Comparison of ENCODE assay signal across 8 cellular contexts in the genomic region with DNA sequence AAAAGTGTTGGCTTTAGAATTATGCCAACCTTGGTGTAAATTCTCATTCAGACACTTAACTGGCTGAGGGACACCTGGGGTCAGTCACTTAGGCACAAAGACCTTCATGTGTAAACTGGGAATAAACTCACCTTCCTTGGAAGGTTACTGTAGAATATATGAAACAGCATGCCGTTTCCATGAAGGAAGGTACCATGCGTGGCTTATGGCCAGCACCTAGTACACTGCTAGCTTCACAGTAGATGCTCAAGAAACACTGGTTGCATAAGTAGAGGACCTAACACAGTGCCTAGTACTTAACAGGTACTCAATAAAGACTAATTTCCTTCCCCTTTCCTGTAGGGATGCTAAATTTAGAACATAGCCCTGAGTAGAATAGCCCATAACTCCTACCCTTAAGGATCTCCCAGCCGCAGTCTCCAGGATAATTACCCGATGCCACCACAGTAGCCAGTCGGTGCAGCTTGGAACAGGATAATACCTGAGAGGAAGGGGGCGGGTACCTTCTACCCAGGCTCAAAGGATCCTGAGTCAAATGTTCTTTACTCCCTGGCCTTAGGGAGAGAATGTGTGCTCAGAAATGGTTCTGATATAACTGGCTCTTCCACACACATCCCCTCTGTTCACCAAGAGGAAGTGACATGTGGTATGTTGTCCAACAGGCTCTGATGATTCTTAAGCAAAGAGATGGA. TPM values are rescaled to one million over a fixed set of nuclear protein-coding genes. Genes with fewer than 3 reads are reported as not detected.
DNase-seq lines count a peak whose midpoint lies in the region; ATAC-seq and TF ChIP-seq lines count a peak whose summit lies in the region.

No MANE protein-coding gene starts in this region.

- H3K9me3 ChIP-seq in iPS-15b (ENCODE audit: control insufficient read depth, insufficient read depth, low read length), result no peaks in the 10 kb centered on the region
- H3K9me3 ChIP-seq in subcutaneous abdominal adipose tissue (ENCODE audit: control insufficient read depth in 5 of 5, low read length in 5 of 5), result no peaks in the 10 kb centered on the region

- H3K36me3 ChIP-seq in iPS-15b (ENCODE audit: control insufficient read depth, insufficient read depth, low read length) (peaks cover 8% of the 10 kb centered on the region), subcutaneous abdominal adipose tissue (ENCODE audit: control insufficient read depth in 5 of 5, insufficient read depth in 5 of 5, low read length in 5 of 5) (peaks cover 2 to 37% (median 6%) of the 10 kb centered on the region in 5 donors)

- H3K4me3 ChIP-seq in iPS-15b (ENCODE audit: low read depth, low read length) (peak overlapping the region; percentile 72), subcutaneous abdominal adipose tissue (ENCODE audit: low read depth in 1 of 5, low read length in 5 of 5) (peak overlapping the region; percentile 73 to 95 (median 84))

- no peaks in the 10 kb centered on the region for H3K9me3 Mint-ChIP-seq in activated B cell treated with CpG ODN at 0.5 μM for 24 hours

- no peaks in the 10 kb centered on the region for H3K27me3 Mint-ChIP-seq in activated B cell treated with CpG ODN at 0.5 μM for 24 hours

- peaks cover 77% of the 10 kb centered on the region for H3K4me1 Mint-ChIP-seq in activated B cell treated with CpG ODN at 0.5 μM for 24 hours

- H3K4me3 Mint-ChIP-seq in activated B cell treated with CpG ODN at 0.5 μM for 24 hours, result peak overlapping the region; percentile 95

- H3K4me1 ChIP-seq in iPS-15b (ENCODE audit: control insufficient read depth, insufficient read depth, low read length) (peaks cover 43% of the 10 kb centered on the region), subcutaneous abdominal adipose tissue (ENCODE audit: control insufficient read depth in 5 of 5, insufficient read depth in 5 of 5, low read length in 5 of 5) (peaks cover 5 to 89% (median 71%) of the 10 kb centered on the region in 5 donors)

- H3K27me3 ChIP-seq in iPS-15b (ENCODE audit: control insufficient read depth, insufficient read depth, low read length), result no peaks in the 10 kb centered on the region
- no peaks in the 10 kb centered on the region for H3K27me3 ChIP-seq in subcutaneous abdominal adipose tissue (ENCODE audit: control insufficient read depth in 5 of 5, insufficient read depth in 4 of 5, low read length in 5 of 5)

- DNase-seq in NCI-H82 (lab: John Stamatoyannopoulos, UW) (peak; percentile 30), NCI-H82 treated with DMSO at 0.1 percent for 48 hours (lab: John Stamatoyannopoulos, UW; ENCODE audit: unreplicated experiment) (no peak), activated B cell treated with CpG ODN at 0.5 μM for 24 hours (no peak), cerebellar nuclear complex (lab: John Stamatoyannopoulos, UW) (no peak), OCI-M1 (lab: John Stamatoyannopoulos, UW) (no peak), NCI-H446 treated with DMSO at 0.1 percent for 48 hours (lab: John Stamatoyannopoulos, UW) (no peak)

- no peak for TF ChIP-seq CTCF in activated B cell treated with CpG ODN at 0.5 μM for 24 hours (IDR thresholded peaks at IDR 0.05)

- CTCF ChIA-PET in activated B cell treated with CpG ODN at 0.5 μM for 24 hours (lab: Charles Lee), result interaction anchor here (0.8 to 5.7 kb wide), 2 partner anchors 33 to 58 kb away, joined by 4 to 50 read pairs; no protein-coding TSS in a partner anchor

- peak overlapping the region; percentile 99 for H3K27ac ChIP-seq in subcutaneous abdominal adipose tissue (ENCODE audit: low read depth, low read length)

- H3K9ac ChIP-seq in iPS-15b (ENCODE audit: low read depth, low read length) (no peak overlapping the region), subcutaneous abdominal adipose tissue (ENCODE audit: low read length in 5 of 5) (peak overlapping the region in 4 of 5 donors; percentile 25 to 99 (median 74))

- H3K27ac Mint-ChIP-seq in activated B cell treated with CpG ODN at 0.5 μM for 24 hours, result peak overlapping the region; percentile 96

- intact Hi-C loops in activated B cell treated with CpG ODN at 0.5 μM for 24 hours (cut with micrococcal nuclease), result no loop called here

- ATAC-seq in activated B cell treated with CpG ODN at 0.5 μM for 24 hours (ENCODE audit: low read depth), result no peak

- peaks cover 68% of the 10 kb centered on the region for H3K36me3 Mint-ChIP-seq in activated B cell treated with CpG ODN at 0.5 μM for 24 hours (ENCODE audit: low read depth)

- POLR2A ChIA-PET in activated B cell treated with CpG ODN at 0.5 μM for 24 hours (lab: Charles Lee), result interaction anchor here (5.4 kb wide), 1 partner anchor 35 kb away, joined by 45 read pairs; no protein-coding TSS in a partner anchor

RNA-seq across cellular contexts. Expression of a gene that starts 3.6 kb away (rescaled TPM):
- 53.4 and 60.4 TPM in 2 replicates for total RNA-seq in activated B cell treated with CpG ODN at 0.5 μM for 24 hours

RNA-seq across cellular contexts. Expression of a gene that starts 20.0 kb away (rescaled TPM):
- 2.2 and 2.8 TPM in 2 replicates for total RNA-seq in activated B cell treated with CpG ODN at 0.5 μM for 24 hours
